Comparison of ENCODE assay signal across 9 cellular contexts in the genomic region with DNA sequence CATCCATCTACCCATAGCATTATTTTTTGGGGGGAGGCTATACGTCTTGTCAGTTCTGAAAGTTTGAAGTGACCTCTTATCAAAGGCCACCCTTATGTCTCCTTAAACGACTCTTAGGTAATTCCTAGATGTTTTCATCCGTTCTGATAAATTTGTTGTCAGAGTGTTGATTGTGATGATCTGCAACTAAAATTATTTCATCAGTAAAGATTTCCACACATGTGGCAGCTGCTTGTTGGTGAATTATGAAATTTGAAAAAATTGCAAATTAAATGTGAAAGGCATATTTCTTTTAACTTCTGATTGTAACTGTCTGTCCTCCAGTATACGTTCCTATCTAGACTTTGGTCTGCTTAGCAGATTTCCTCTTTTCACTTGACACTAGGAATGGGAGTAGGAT. TPM values are rescaled to one million over a fixed set of nuclear protein-coding genes. Genes with fewer than 3 reads are reported as not detected.
A peak's percentile ranks its signal among the peaks of the same experiment; 100 is the strongest.
DNase-seq lines count a peak whose midpoint lies in the region; ATAC-seq and TF ChIP-seq lines count a peak whose summit lies in the region.
"Had no signal": no experiment of that assay in that cellular context is flagged by ENCODE, and none has a peak within 500 bp of the region (broad histone marks: within the 10 kb centered on the region; RNA-seq: fewer than 3 reads in every experiment).

No MANE protein-coding gene starts in this region.

- peak overlapping the region; percentile 23 to 100 (median 99) for H3K27ac Mint-ChIP-seq in CD4-positive, CD25-positive, alpha-beta regulatory T cell
- H3K27ac Mint-ChIP-seq in chondrocyte (ENCODE audit: unreplicated experiment) (peak overlapping the region; percentile 92), nephron progenitor cell (peak overlapping the region; percentile 100)

- H2AFZ ChIP-seq in Karpas-422 (ENCODE audit: low read length) = no peak overlapping the region

- peak overlapping the region; percentile 80 for H3K4me3 ChIP-seq in CD4-positive, CD25-positive, alpha-beta regulatory T cell (ENCODE audit: low read depth, low read length)
- peak overlapping the region; percentile 91 for H3K4me3 ChIP-seq in Karpas-422 (ENCODE audit: low read length)
- no peak overlapping the region for H3K4me3 ChIP-seq in effector memory CD4-positive, alpha-beta T cell (ENCODE audit: insufficient read depth, low read depth, low read length, poor library complexity, severe bottlenecking)

- DNase-seq in CD4-positive, CD25-positive, alpha-beta regulatory T cell = no peak
- DNase-seq in Karpas-422 (no peak), chondrocyte (ENCODE audit: low spot score) (no peak), nephron progenitor cell (no peak), H4 (ENCODE audit: low spot score) (no peak), DMS114 treated with DMSO at 0.1 percent for 48 hours (lab: John Stamatoyannopoulos, UW; ENCODE audit: unreplicated experiment) (no peak)
- no peak for DNase-seq in effector memory CD4-positive, alpha-beta T cell
- DNase-seq: NCI-H1694 treated with DMSO at 0.1 percent for 48 hours had no signal

- no peak overlapping the region for H3K27ac ChIP-seq in CD4-positive, CD25-positive, alpha-beta regulatory T cell (ENCODE audit: insufficient read depth, low read length, poor library complexity, severe bottlenecking)
- peak overlapping the region; percentile 42; the same call in 1 of the 2 replicates for H3K27ac ChIP-seq in Karpas-422 (ENCODE audit: low read length)
- H3K27ac ChIP-seq in effector memory CD4-positive, alpha-beta T cell (ENCODE audit: insufficient read depth, low read length, poor library complexity, severe bottlenecking) = no peak overlapping the region

- H3K27me3 Mint-ChIP-seq in CD4-positive, CD25-positive, alpha-beta regulatory T cell = peaks cover 6% of the 10 kb centered on the region
- H3K27me3 Mint-ChIP-seq in chondrocyte (ENCODE audit: low read depth) (no peaks in the 10 kb centered on the region), nephron progenitor cell (ENCODE audit: low read depth, poor library complexity) (peaks cover 6% of the 10 kb centered on the region)

- H3K4me1 Mint-ChIP-seq in CD4-positive, CD25-positive, alpha-beta regulatory T cell = peaks cover 34 to 66% (median 47%) of the 10 kb centered on the region in 4 donors
- H3K4me1 Mint-ChIP-seq in chondrocyte (ENCODE audit: low read depth) (peaks cover 46% of the 10 kb centered on the region), nephron progenitor cell (peaks cover 63% of the 10 kb centered on the region)

- no peaks in the 10 kb centered on the region for H3K36me3 ChIP-seq in CD4-positive, CD25-positive, alpha-beta regulatory T cell (ENCODE audit: control insufficient read depth, insufficient read depth, low read length)
- H3K36me3 ChIP-seq in Karpas-422 (ENCODE audit: insufficient read depth, low read length) = peaks cover 5% of the 10 kb centered on the region; the same call in 1 of the 2 replicates
- H3K36me3 ChIP-seq in effector memory CD4-positive, alpha-beta T cell (ENCODE audit: control insufficient read depth, insufficient read depth, low read length) = no peaks in the 10 kb centered on the region

- peak overlapping the region; percentile 90 to 98 (median 94) for H3K4me3 Mint-ChIP-seq in CD4-positive, CD25-positive, alpha-beta regulatory T cell
- H3K4me3 Mint-ChIP-seq in chondrocyte (ENCODE audit: unreplicated experiment) (peak overlapping the region; percentile 95), nephron progenitor cell (peak overlapping the region; percentile 100)

- no peaks in the 10 kb centered on the region for H3K9me3 ChIP-seq in CD4-positive, CD25-positive, alpha-beta regulatory T cell (ENCODE audit: control insufficient read depth in 2 of 2, low read length in 2 of 2)
- no peaks in the 10 kb centered on the region for H3K9me3 ChIP-seq in Karpas-422 (ENCODE audit: low read length)
- H3K9me3 ChIP-seq in effector memory CD4-positive, alpha-beta T cell (ENCODE audit: control insufficient read depth, low read length) = no peaks in the 10 kb centered on the region

- peaks cover 62% of the 10 kb centered on the region for H3K79me2 ChIP-seq in Karpas-422 (ENCODE audit: low read length)

- H3K27me3 ChIP-seq in CD4-positive, CD25-positive, alpha-beta regulatory T cell (ENCODE audit: control insufficient read depth, insufficient read depth, low read length) = no peaks in the 10 kb centered on the region
- H3K27me3 ChIP-seq in Karpas-422 (ENCODE audit: low read length) = no peaks in the 10 kb centered on the region
- no peaks in the 10 kb centered on the region for H3K27me3 ChIP-seq in effector memory CD4-positive, alpha-beta T cell (replicated peaks; ENCODE audit: control insufficient read depth, insufficient read depth, low read length, poor library complexity, severe bottlenecking)

- peak overlapping the region; percentile 88 for H3K9ac ChIP-seq in Karpas-422 (ENCODE audit: low read length)

- ATAC-seq in CD4-positive, CD25-positive, alpha-beta regulatory T cell (ENCODE audit: low read depth in 2 of 2) = no peak
- ATAC-seq in GM18873 (IDR thresholded peaks at IDR 0.05; ENCODE audit: low FRiP score, unreplicated experiment) = no peak

- peaks cover 30% of the 10 kb centered on the region for H4K20me1 ChIP-seq in Karpas-422 (ENCODE audit: insufficient read depth, low read depth, low read length)

- no peak for TF ChIP-seq CTCF in chondrocyte (IDR thresholded peaks at IDR 0.05)
- TF ChIP-seq CTCF in nephron progenitor cell (IDR thresholded peaks at IDR 0.05) = no peak

- no peaks in the 10 kb centered on the region for H3K9me2 ChIP-seq in Karpas-422 (replicated peaks; ENCODE audit: insufficient read depth, low read length)

- H3K4me2 ChIP-seq in Karpas-422 (ENCODE audit: low read depth, low read length, poor library complexity, severe bottlenecking) = peak overlapping the region; percentile 77

- no peaks in the 10 kb centered on the region for H3K9me3 Mint-ChIP-seq in CD4-positive, CD25-positive, alpha-beta regulatory T cell
- no peaks in the 10 kb centered on the region for H3K9me3 Mint-ChIP-seq in chondrocyte (ENCODE audit: low read depth)
- no peaks in the 10 kb centered on the region for H3K9me3 Mint-ChIP-seq in nephron progenitor cell

- no peaks in the 10 kb centered on the region for H3K36me3 Mint-ChIP-seq in CD4-positive, CD25-positive, alpha-beta regulatory T cell
- no peaks in the 10 kb centered on the region for H3K36me3 Mint-ChIP-seq in chondrocyte (ENCODE audit: low read depth)
- H3K36me3 Mint-ChIP-seq in nephron progenitor cell (ENCODE audit: low read depth) = peaks cover 29% of the 10 kb centered on the region

- H3K4me1 ChIP-seq in CD4-positive, CD25-positive, alpha-beta regulatory T cell (ENCODE audit: control insufficient read depth, insufficient read depth, low read length, poor library complexity, severe bottlenecking) = peaks cover 33% of the 10 kb centered on the region
- H3K4me1 ChIP-seq in Karpas-422 (ENCODE audit: low read length) = peaks cover 36% of the 10 kb centered on the region
- H3K4me1 ChIP-seq in effector memory CD4-positive, alpha-beta T cell (ENCODE audit: control insufficient read depth, insufficient read depth, low read length, poor library complexity, severe bottlenecking) = no peaks in the 10 kb centered on the region

RNA-seq across cellular contexts. Expression of gene ADIPOR2, which starts 1.4 kb away (rescaled TPM):
- total RNA-seq in CD4-positive, CD25-positive, alpha-beta regulatory T cell = 26.3 TPM
- 1 to 10 TPM; 1.8 to 3.3 (median 2.5) TPM for polyA plus RNA-seq in CD4-positive, CD25-positive, alpha-beta regulatory T cell
- total RNA-seq in Karpas-422 (2014; rRNA removed; shearing (Covaris generic); ENCODE audit: low replicate concordance) = 26.6 and 34.7 TPM in 2 replicates
- 35.6 to 41.4 TPM (median 37.2 TPM) in 3 replicates for total RNA-seq in chondrocyte
- total RNA-seq in H4 (2014; rRNA removed; shearing (Covaris generic)) = 40.5 and 42.1 TPM in 2 replicates
